ENCODE assay signal across 8 cellular contexts in the genomic region with DNA sequence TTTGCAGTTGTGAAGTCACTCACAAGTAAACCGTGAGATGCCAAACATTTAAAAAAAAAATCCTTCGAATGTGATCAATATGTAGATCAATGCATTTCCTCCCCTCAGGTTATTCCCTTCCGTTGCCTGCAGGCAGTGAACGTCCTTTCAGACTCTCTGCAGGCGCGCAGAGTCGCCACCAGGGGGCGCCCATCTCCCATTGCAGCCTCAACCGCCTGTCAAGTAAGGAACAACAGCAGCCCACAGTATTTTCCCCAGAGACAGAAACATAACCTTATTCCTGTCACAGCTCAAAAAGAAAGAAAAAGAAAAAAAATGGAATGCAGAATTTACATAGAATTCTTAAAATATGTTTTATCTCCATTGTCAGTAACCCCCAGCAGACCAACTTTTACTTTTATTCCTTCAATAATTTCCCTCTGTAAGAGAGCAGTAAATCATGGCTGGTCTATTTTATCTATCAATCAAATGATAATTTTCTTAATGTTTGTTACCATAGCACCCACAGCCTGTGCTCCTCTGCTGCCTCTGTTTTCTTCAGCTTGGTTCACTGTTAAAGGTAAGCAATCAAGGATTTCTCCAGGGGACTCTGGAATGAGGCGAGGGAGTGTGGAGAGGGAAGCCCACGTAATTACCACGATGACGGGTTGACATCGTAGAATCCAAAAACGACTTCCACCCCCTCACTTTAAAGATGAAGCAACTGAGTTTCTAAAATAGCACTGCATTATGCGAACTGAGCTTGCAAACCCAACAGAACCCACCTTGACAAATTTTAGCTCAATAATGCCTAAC.
A peak's percentile ranks its signal among the peaks of the same experiment; 100 is the strongest.
DNase-seq lines count a peak whose midpoint lies in the region; ATAC-seq lines count a peak whose summit lies in the region.

No MANE protein-coding gene starts in this region.

- peaks cover 2% of the 10 kb centered on the region for H3K4me1 ChIP-seq in mesenchymal stem cell (ENCODE audit: control insufficient read depth, insufficient read depth, low read depth, low read length)

- H3K9me3 ChIP-seq in mesenchymal stem cell (ENCODE audit: control insufficient read depth, low read length): no peaks in the 10 kb centered on the region

- peak overlapping the region; percentile 4 for H2AK5ac ChIP-seq in mesenchymal stem cell (ENCODE audit: low read length, severe bottlenecking)

- H4K8ac ChIP-seq in mesenchymal stem cell (ENCODE audit: low read length): no peak overlapping the region

- H2BK12ac ChIP-seq in mesenchymal stem cell (ENCODE audit: low read length in 2 of 2): no peak overlapping the region

- peaks cover 0 to 8% of the 10 kb centered on the region in 2 experiments for H3K36me3 ChIP-seq in mesenchymal stem cell (ENCODE audit: control insufficient read depth in 1 of 2, insufficient read depth in 2 of 2, low read depth in 1 of 2, low read length in 2 of 2)

- no peak overlapping the region for H2BK120ac ChIP-seq in mesenchymal stem cell (ENCODE audit: low read depth, low read length)

- H3K4me3 ChIP-seq in mesenchymal stem cell (ENCODE audit: insufficient read depth in 1 of 2, low read depth in 1 of 2, low read length in 2 of 2): no peak overlapping the region

- peak; percentile 96 for ATAC-seq in GM18907 (IDR thresholded peaks at IDR 0.05; ENCODE audit: unreplicated experiment)
- peak; percentile 96 for ATAC-seq in HG03095 (IDR thresholded peaks at IDR 0.05; ENCODE audit: unreplicated experiment)

- H3K23ac ChIP-seq in mesenchymal stem cell (ENCODE audit: low read length in 2 of 2): no peak overlapping the region

- H2BK15ac ChIP-seq in mesenchymal stem cell (ENCODE audit: low read depth, poor library complexity, severe bottlenecking): no peak overlapping the region

- no peak overlapping the region for H3K14ac ChIP-seq in mesenchymal stem cell (ENCODE audit: low read length in 2 of 2)

- H2BK5ac ChIP-seq in mesenchymal stem cell (ENCODE audit: low read depth, low read length, poor library complexity, severe bottlenecking): no peak overlapping the region

- H3K27me3 ChIP-seq in mesenchymal stem cell (ENCODE audit: control insufficient read depth in 1 of 2, insufficient read depth in 1 of 2, low read length in 2 of 2): no peaks in the 10 kb centered on the region

- H3K79me1 ChIP-seq in mesenchymal stem cell (replicated peaks; ENCODE audit: low read length, poor library complexity, severe bottlenecking): peaks cover 30% of the 10 kb centered on the region

- peak overlapping the region in 1 of 2 experiments; percentile 12 for H3K18ac ChIP-seq in mesenchymal stem cell (ENCODE audit: low read depth in 1 of 2, low read length in 2 of 2)

- no peak overlapping the region for H2AFZ ChIP-seq in mesenchymal stem cell (ENCODE audit: low read depth, low read length)

- H3K4ac ChIP-seq in mesenchymal stem cell (ENCODE audit: low read depth in 1 of 2, low read length in 2 of 2): no peak overlapping the region

- WGBS in mesenchymal stem cell: 38% methylated on average over 14 of the region's 16 CpGs

- no peak overlapping the region for H3K9ac ChIP-seq in mesenchymal stem cell (ENCODE audit: low read length)

- H3K4me2 ChIP-seq in mesenchymal stem cell (ENCODE audit: low read length, poor library complexity, severe bottlenecking): no peak overlapping the region

- DNase-seq in C1 segment of cervical spinal cord (lab: John Stamatoyannopoulos, UW): peak in 13 of 14 donors; percentile 2 to 70 (median 32)
- peak; percentile 16 for DNase-seq in NCI-H2171 (lab: John Stamatoyannopoulos, UW)
- peak; percentile 53 for DNase-seq in activated CD4-positive, alpha-beta T cell treated with anti-CD3 and anti-CD28 coated beads, Interleukin-2, amount 50 U/mL, for 1 hour
- DNase-seq in effector CD4-positive, alpha-beta T cell: peak; percentile 34
- DNase-seq in mesenchymal stem cell: peak; percentile 73
- DNase-seq in stimulated activated CD8-positive, alpha-beta memory T cell treated with anti-CD3 and anti-CD28 coated beads, Interleukin-4, amount 100 ng/mL, for 1 hour (ENCODE audit: low read depth in 2 of 2, low spot score in 1 of 2): peak; percentile 6 to 16

- no peak overlapping the region for H3K27ac ChIP-seq in mesenchymal stem cell (ENCODE audit: low read length, poor library complexity, severe bottlenecking)

- H4K91ac ChIP-seq in mesenchymal stem cell (ENCODE audit: low read length): no peak overlapping the region

Comparison
In these comparisons a context has a peak if more than half of its experiments do, and no peak if none do; other contexts are left out.
1. DNase-seq: peak in every context shown above with its lines; median percentile 73 in mesenchymal stem cell; 53 in activated CD4-positive, alpha-beta T cell treated with anti-CD3 and anti-CD28 coated beads, Interleukin-2, amount 50 U/mL, for 1 hour; 34 in effector CD4-positive, alpha-beta T cell; 32 in C1 segment of cervical spinal cord; 16 in NCI-H2171; 11 in stimulated activated CD8-positive, alpha-beta memory T cell treated with anti-CD3 and anti-CD28 coated beads, Interleukin-4, amount 100 ng/mL, for 1 hour.